ENCODE assay signal across 1 cellular context in genomic region chr12:47346251-47347019, GRCh38.
A peak's percentile ranks its signal among the peaks of the same experiment; 100 is the strongest.
TF ChIP-seq lines count a peak whose summit lies in the region.

No MANE protein-coding gene starts in this region.

TF ChIP-seq in HepG2, 621 proteins besides CTCF, POLR2A, EP300 and RAD21 (continued from another document and continues in another):
- no peak for TF ChIP-seq ZNF318 (CRISPR knock-in tag; IDR thresholded peaks at IDR 0.05)
- no peak for TF ChIP-seq HNF1B (CRISPR knock-in tag; IDR thresholded peaks at IDR 0.05)
- no peak for TF ChIP-seq ZBTB14 (CRISPR knock-in tag; IDR thresholded peaks at IDR 0.05)
- no peak for TF ChIP-seq ZNF761 (CRISPR knock-in tag; conservative IDR thresholded peaks at IDR 0.05)
- no peak for TF ChIP-seq ZNF350 (CRISPR knock-in tag; IDR thresholded peaks at IDR 0.05; ENCODE audit: borderline replicate concordance, low read depth)
- TF ChIP-seq ZNF768 (CRISPR knock-in tag; IDR thresholded peaks at IDR 0.05): no peak
- no peak for TF ChIP-seq NAIF1 (CRISPR knock-in tag; IDR thresholded peaks at IDR 0.05; ENCODE audit: borderline replicate concordance)
- no peak for TF ChIP-seq AHR (CRISPR knock-in tag; IDR thresholded peaks at IDR 0.05)
- TF ChIP-seq ZNF615 (CRISPR knock-in tag; IDR thresholded peaks at IDR 0.05; ENCODE audit: borderline replicate concordance): no peak
- TF ChIP-seq HNRNPUL1 (IDR thresholded peaks at IDR 0.05; ENCODE audit: low read depth, low read length): no peak
- TF ChIP-seq ZNF17 (CRISPR knock-in tag; IDR thresholded peaks at IDR 0.05): no peak
- TF ChIP-seq THRA (CRISPR knock-in tag; IDR thresholded peaks at IDR 0.05; ENCODE audit: borderline replicate concordance): peak; percentile 69; the same call in 1 of the 2 replicates
- no peak for TF ChIP-seq MLXIP (CRISPR knock-in tag; IDR thresholded peaks at IDR 0.05; ENCODE audit: borderline replicate concordance)
- TF ChIP-seq TGIF2 (CRISPR knock-in tag; IDR thresholded peaks at IDR 0.05): peak; percentile 84; the same call in 1 of the 2 replicates
- TF ChIP-seq ZNF414 (CRISPR knock-in tag; IDR thresholded peaks at IDR 0.05): no peak
- TF ChIP-seq GATAD1 (CRISPR knock-in tag; IDR thresholded peaks at IDR 0.05): no peak; the same call in 1 of the 2 replicates
- TF ChIP-seq IRF1 (CRISPR knock-in tag; IDR thresholded peaks at IDR 0.05; ENCODE audit: low read depth): no peak
- TF ChIP-seq ZNF766 (CRISPR knock-in tag; IDR thresholded peaks at IDR 0.05; ENCODE audit: borderline replicate concordance): no peak
- TF ChIP-seq CCDC6 (CRISPR knock-in tag; IDR thresholded peaks at IDR 0.05): no peak
- TF ChIP-seq THAP11 (CRISPR knock-in tag; IDR thresholded peaks at IDR 0.05): peak; percentile 51; the same call in 1 of the 2 replicates
- TF ChIP-seq DMAP1 (CRISPR knock-in tag; IDR thresholded peaks at IDR 0.05): no peak
- no peak for TF ChIP-seq BHLHE40 (IDR thresholded peaks at IDR 0.05; ENCODE audit: low read length)
- no peak for TF ChIP-seq PAWR (CRISPR knock-in tag; IDR thresholded peaks at IDR 0.05; ENCODE audit: borderline replicate concordance)
- TF ChIP-seq HMGA1 (CRISPR knock-in tag; conservative IDR thresholded peaks at IDR 0.05): no peak
- no peak for TF ChIP-seq DBP (CRISPR knock-in tag; IDR thresholded peaks at IDR 0.05; ENCODE audit: not compliant biosample characterization)
- TF ChIP-seq HOXA3 (CRISPR knock-in tag; IDR thresholded peaks at IDR 0.05): peak; percentile 49; the same call in 1 of the 2 replicates
- TF ChIP-seq ZNF879 (CRISPR knock-in tag; IDR thresholded peaks at IDR 0.05): no peak
- TF ChIP-seq TCF12 (IDR thresholded peaks at IDR 0.05): no peak
- no peak for TF ChIP-seq TCF12 (CRISPR knock-in tag; IDR thresholded peaks at IDR 0.05)
- TF ChIP-seq PPARG (CRISPR knock-in tag; conservative IDR thresholded peaks at IDR 0.05): peak; percentile 43; the same call in 1 of the 2 replicates
- no peak for TF ChIP-seq SNAPC5 (CRISPR knock-in tag; IDR thresholded peaks at IDR 0.05; ENCODE audit: borderline replicate concordance)
- no peak for TF ChIP-seq HMGXB4 (CRISPR knock-in tag; IDR thresholded peaks at IDR 0.05; ENCODE audit: borderline replicate concordance in 1 of 2, low read depth in 1 of 2)
- TF ChIP-seq BCL3 (CRISPR knock-in tag; IDR thresholded peaks at IDR 0.05): no peak
